In genomic region chr3:15460891-15461524, GRCh38 we compare ENCODE assay signal across 17 cellular contexts. TPM values are rescaled to one million over a fixed set of nuclear protein-coding genes. Genes with fewer than 3 reads are reported as not detected.
DNase-seq lines count a peak whose midpoint lies in the region; ATAC-seq, FAIRE-seq and TF ChIP-seq lines count a peak whose summit lies in the region.
"Had no signal": no experiment of that assay in that cellular context is flagged by ENCODE, and none has a peak within 500 bp of the region (broad histone marks: within the 10 kb centered on the region; RNA-seq: fewer than 3 reads in every experiment).

No MANE protein-coding gene starts in this region.

- peaks cover 3% of the 10 kb centered on the region for H3K36me3 Mint-ChIP-seq in T-helper 1 cell treated with Interleukin-12 subunit alpha and Interleukin-12 subunit beta and Interleukin-4 antibody, amounts not matched to agents 30 μg/mL and 1 μg/mL, for 36 hours (ENCODE audit: low read depth)
- H3K36me3 Mint-ChIP-seq in natural killer cell, result peaks cover 6% of the 10 kb centered on the region
- H3K36me3 Mint-ChIP-seq: naive B cell had no signal

- H3K79me1 ChIP-seq in trophoblast cell (ENCODE audit: low read length), result no peaks in the 10 kb centered on the region

- no peak for TF ChIP-seq CTCF in natural killer cell (IDR thresholded peaks at IDR 0.05)

- H3K9ac ChIP-seq in trophoblast cell (ENCODE audit: low read length), result no peak overlapping the region

- no peak overlapping the region for H3K27ac ChIP-seq in small intestine (ENCODE audit: low read depth in 1 of 2, low read length in 1 of 2)
- H3K27ac ChIP-seq in trophoblast cell (ENCODE audit: low read depth, low read length), result no peak overlapping the region
- H3K27ac ChIP-seq: hepatocyte had no signal

- H3K18ac ChIP-seq in trophoblast cell (ENCODE audit: low read length), result no peak overlapping the region

- H3K23ac ChIP-seq in trophoblast cell (ENCODE audit: low read length), result no peak overlapping the region

- no peak for FAIRE-seq in small intestine (lab: Jason Lieb, UNC)

- peak; percentile 53 to 67 (median 54) for ATAC-seq in natural killer cell

- no peaks in the 10 kb centered on the region for H3K27me3 Mint-ChIP-seq in T-helper 1 cell treated with Interleukin-12 subunit alpha and Interleukin-12 subunit beta and Interleukin-4 antibody, amounts not matched to agents 30 μg/mL and 1 μg/mL, for 36 hours (ENCODE audit: low read depth)
- no peaks in the 10 kb centered on the region for H3K27me3 Mint-ChIP-seq in natural killer cell (ENCODE audit: low read depth in 2 of 2)
- H3K27me3 Mint-ChIP-seq: naive B cell had no signal

- peak overlapping the region; percentile 63 for H3K27ac Mint-ChIP-seq in T-helper 1 cell treated with Interleukin-12 subunit alpha and Interleukin-12 subunit beta and Interleukin-4 antibody, amounts not matched to agents 30 μg/mL and 1 μg/mL, for 36 hours
- peak overlapping the region; percentile 81 to 86 for H3K27ac Mint-ChIP-seq in natural killer cell

- no peak overlapping the region for H4K91ac ChIP-seq in trophoblast cell (ENCODE audit: low read depth, low read length)

- no peak overlapping the region for H2BK12ac ChIP-seq in trophoblast cell (ENCODE audit: low read length)

- no peak overlapping the region for H3K4me2 ChIP-seq in trophoblast cell (ENCODE audit: low read length)
- H3K4me2 ChIP-seq: hepatocyte had no signal

- H2AFZ ChIP-seq in trophoblast cell (ENCODE audit: insufficient read depth, low read length, poor library complexity), result no peak overlapping the region
- H2AFZ ChIP-seq: hepatocyte had no signal

- no peak overlapping the region for H3K4ac ChIP-seq in trophoblast cell (ENCODE audit: low read depth, low read length)

- H3K14ac ChIP-seq in trophoblast cell (ENCODE audit: low read length), result no peak overlapping the region

- peaks cover 19% of the 10 kb centered on the region for H3K4me1 Mint-ChIP-seq in T-helper 1 cell treated with Interleukin-12 subunit alpha and Interleukin-12 subunit beta and Interleukin-4 antibody, amounts not matched to agents 30 μg/mL and 1 μg/mL, for 36 hours (ENCODE audit: low read depth)
- H3K4me1 Mint-ChIP-seq in natural killer cell, result peaks cover 43 to 51% of the 10 kb centered on the region in 2 donors

- H3K4me1 ChIP-seq in small intestine (ENCODE audit: control insufficient read depth in 2 of 2, insufficient read depth in 1 of 2, low read depth in 1 of 2, low read length in 1 of 2), result no peaks in the 10 kb centered on the region
- peaks cover 0 to 2% of the 10 kb centered on the region in 2 experiments for H3K4me1 ChIP-seq in trophoblast cell (ENCODE audit: control insufficient read depth in 1 of 2, insufficient read depth in 2 of 2, low read length in 2 of 2)

- no peaks in the 10 kb centered on the region for H3K36me3 ChIP-seq in small intestine (ENCODE audit: control insufficient read depth in 2 of 2, insufficient read depth in 2 of 2, low read length in 2 of 2)
- no peaks in the 10 kb centered on the region for H3K36me3 ChIP-seq in trophoblast cell (ENCODE audit: control insufficient read depth in 1 of 2, insufficient read depth in 2 of 2, low read length in 2 of 2)

- intact Hi-C loops in natural killer cell (cut with micrococcal nuclease), result no loop called here

- H3K27me3 ChIP-seq in small intestine (ENCODE audit: control insufficient read depth in 2 of 2, insufficient read depth in 2 of 2, low read length in 2 of 2), result no peaks in the 10 kb centered on the region
- H3K27me3 ChIP-seq in trophoblast cell (ENCODE audit: insufficient read depth, low read length), result no peaks in the 10 kb centered on the region
- H3K27me3 ChIP-seq: hepatocyte had no signal

- 46 to 62% (median 50%) methylated on average over 4 of the region's 4 CpGs for WGBS in small intestine, 3 donors
- WGBS in trophoblast cell (ENCODE audit: extremely low coverage, insufficient coverage, insufficient read length), result no CpG with 5 or more reads among the region's 4 CpGs

- no peaks in the 10 kb centered on the region for H3K79me2 ChIP-seq in trophoblast cell (ENCODE audit: control insufficient read depth, insufficient read depth, low read length, poor library complexity)
- H3K79me2 ChIP-seq: hepatocyte had no signal

- no peak overlapping the region for H4K12ac ChIP-seq in trophoblast cell (ENCODE audit: low read depth, low read length)

- no peak overlapping the region for H2BK120ac ChIP-seq in trophoblast cell (ENCODE audit: insufficient read depth, low read length, poor library complexity)

- H4K8ac ChIP-seq in trophoblast cell (ENCODE audit: low read depth, low read length), result no peak overlapping the region

- H3K4me3 ChIP-seq in small intestine (ENCODE audit: low read depth in 1 of 2, low read length in 2 of 2), result no peak overlapping the region
- H3K4me3 ChIP-seq in trophoblast cell (ENCODE audit: low read depth, low read length), result no peak overlapping the region
- H3K4me3 ChIP-seq: hepatocyte had no signal

- H3K9me3 Mint-ChIP-seq in T-helper 1 cell treated with Interleukin-12 subunit alpha and Interleukin-12 subunit beta and Interleukin-4 antibody, amounts not matched to agents 30 μg/mL and 1 μg/mL, for 36 hours, result no peaks in the 10 kb centered on the region
- H3K9me3 Mint-ChIP-seq in natural killer cell, result no peaks in the 10 kb centered on the region

- no peak overlapping the region for H3K4me3 Mint-ChIP-seq in T-helper 1 cell treated with Interleukin-12 subunit alpha and Interleukin-12 subunit beta and Interleukin-4 antibody, amounts not matched to agents 30 μg/mL and 1 μg/mL, for 36 hours
- peak overlapping the region; percentile 80 for H3K4me3 Mint-ChIP-seq in natural killer cell
- H3K4me3 Mint-ChIP-seq: naive B cell had no signal

- DNase-seq in activated CD8-positive, alpha-beta memory T cell treated with anti-CD3 and anti-CD28 coated beads for 24 hours, result peak; percentile 51
- DNase-seq in activated CD8-positive, alpha-beta memory T cell treated with anti-CD3 and anti-CD28 coated beads, Interleukin-2, amount 50 U/mL, for 4 hours, result no peak
- DNase-seq in Kasumi-1 (lab: John Stamatoyannopoulos, UW), result peak; percentile 62 to 73
- no peak for DNase-seq in natural killer cell
- no peak for DNase-seq in small intestine
- no peak for DNase-seq in trophoblast cell
- no peak for DNase-seq in NCI-H446 treated with DMSO at 0.1 percent for 48 hours (lab: John Stamatoyannopoulos, UW)
- DNase-seq: activated T-cell treated with anti-CD3 and anti-CD28 coated beads, Interleukin-2, amount 50 U/mL, for 1 hour; anterior cingulate cortex; dermis blood vessel endothelial cell; DMS53; naive B cell; NCI-H1092 treated with DMSO at 0.1 percent for 48 hours; NCI-H510A; stimulated activated CD4-positive, alpha-beta T cell treated with anti-CD3 and anti-CD28 coated beads, Interleukin-4, amount 100 ng/mL, for 1 hour had no signal

- H2BK5ac ChIP-seq in trophoblast cell (ENCODE audit: low read depth, low read length, poor library complexity), result no peak overlapping the region

- no peaks in the 10 kb centered on the region for H3K9me3 ChIP-seq in small intestine (ENCODE audit: control insufficient read depth, low read depth)
- H3K9me3 ChIP-seq in trophoblast cell (ENCODE audit: insufficient read depth, low read depth, low read length), result no peaks in the 10 kb centered on the region

- no peak overlapping the region for H2AK5ac ChIP-seq in trophoblast cell (ENCODE audit: low read length)

RNA-seq across cellular contexts. Expression of gene EAF1, which starts 33.6 kb away (rescaled TPM):
- 10 to 100 TPM; 39.7 to 45.8 (median 41.5) TPM for total RNA-seq in natural killer cell
- polyA plus RNA-seq in small intestine, result 1 to 10 TPM; 5.9 to 9.8 (median 9.4) TPM
- polyA plus RNA-seq in trophoblast cell (2013), result 44.8 and 48.3 TPM in 2 replicates

RNA-seq across cellular contexts. Expression of gene METTL6, which starts 33.7 kb away (rescaled TPM):
- 10 to 100 TPM in 2 of 3 donors, 1 to 10 TPM in 1; 9.8 to 13.3 (median 11.8) TPM for total RNA-seq in natural killer cell
- 1 to 10 TPM; 6.8 to 9.0 (median 7.2) TPM for polyA plus RNA-seq in small intestine
- polyA plus RNA-seq in trophoblast cell (2013), result 19.9 TPM in 2 replicates

Comparison
In these comparisons a context has a peak if more than half of its experiments do, and no peak if none do; other contexts are left out.
1. DNase-seq: peak in activated CD8-positive, alpha-beta memory T cell treated with anti-CD3 and anti-CD28 coated beads for 24 hours (single experiment) and Kasumi-1 (2 of 2); none in activated CD8-positive, alpha-beta memory T cell treated with anti-CD3 and anti-CD28 coated beads, Interleukin-2, amount 50 U/mL, for 4 hours (single experiment), natural killer cell (single experiment), small intestine (single experiment), trophoblast cell (0 of 2) and NCI-H446 treated with DMSO at 0.1 percent for 48 hours (single experiment).